In genomic region chr2:237200462-237200861, GRCh38 we compare ENCODE assay signal across 2 cellular contexts.
TF ChIP-seq lines count a peak whose summit lies in the region.

No MANE protein-coding gene starts in this region.

TF ChIP-seq in SK-N-SH, 30 proteins besides CTCF, POLR2A, EP300 and RAD21 (continued from another document):
- TF ChIP-seq POLR2AphosphoS5 (IDR thresholded peaks at IDR 0.05; ENCODE audit: low read depth, low read length) (no peak), GATA2 (CRISPR knock-in tag; IDR thresholded peaks at IDR 0.05) (no peak), RCOR1 (IDR thresholded peaks at IDR 0.05; ENCODE audit: low read length) (no peak), RXRA (IDR thresholded peaks at IDR 0.05; ENCODE audit: borderline replicate concordance, low read depth) (no peak), FOXM1 (IDR thresholded peaks at IDR 0.05; ENCODE audit: low read depth) (no peak), YY1 (IDR thresholded peaks at IDR 0.05; ENCODE audit: low read depth) (no peak), EZH2phosphoT487 (IDR thresholded peaks at IDR 0.05; ENCODE audit: borderline replicate concordance, low read depth) (no peak), CHD2 (IDR thresholded peaks at IDR 0.05; ENCODE audit: low read length, partially characterized antibody) (no peak), TAF1 (IDR thresholded peaks at IDR 0.05; ENCODE audit: borderline replicate concordance, low read depth, low read length) (no peak), MEF2A (IDR thresholded peaks at IDR 0.05; ENCODE audit: borderline replicate concordance, low read depth) (no peak), NRF1 (IDR thresholded peaks at IDR 0.05; ENCODE audit: low read depth, low read length) (no peak), FOSL2 (IDR thresholded peaks at IDR 0.05; ENCODE audit: borderline replicate concordance, low read depth) (no peak), NFIC (IDR thresholded peaks at IDR 0.05; ENCODE audit: borderline replicate concordance) (no peak)
- TF ChIP-seq, protein P1, sequence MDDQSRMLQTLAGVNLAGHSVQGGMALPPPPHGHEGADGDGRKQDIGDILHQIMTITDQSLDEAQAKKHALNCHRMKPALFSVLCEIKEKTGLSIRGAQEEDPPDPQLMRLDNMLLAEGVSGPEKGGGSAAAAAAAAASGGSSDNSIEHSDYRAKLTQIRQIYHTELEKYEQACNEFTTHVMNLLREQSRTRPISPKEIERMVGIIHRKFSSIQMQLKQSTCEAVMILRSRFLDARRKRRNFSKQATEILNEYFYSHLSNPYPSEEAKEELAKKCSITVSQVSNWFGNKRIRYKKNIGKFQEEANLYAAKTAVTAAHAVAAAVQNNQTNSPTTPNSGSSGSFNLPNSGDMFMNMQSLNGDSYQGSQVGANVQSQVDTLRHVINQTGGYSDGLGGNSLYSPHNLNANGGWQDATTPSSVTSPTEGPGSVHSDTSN (IDR thresholded peaks at IDR 0.05), result no peak
- TF ChIP-seq, protein P2, sequence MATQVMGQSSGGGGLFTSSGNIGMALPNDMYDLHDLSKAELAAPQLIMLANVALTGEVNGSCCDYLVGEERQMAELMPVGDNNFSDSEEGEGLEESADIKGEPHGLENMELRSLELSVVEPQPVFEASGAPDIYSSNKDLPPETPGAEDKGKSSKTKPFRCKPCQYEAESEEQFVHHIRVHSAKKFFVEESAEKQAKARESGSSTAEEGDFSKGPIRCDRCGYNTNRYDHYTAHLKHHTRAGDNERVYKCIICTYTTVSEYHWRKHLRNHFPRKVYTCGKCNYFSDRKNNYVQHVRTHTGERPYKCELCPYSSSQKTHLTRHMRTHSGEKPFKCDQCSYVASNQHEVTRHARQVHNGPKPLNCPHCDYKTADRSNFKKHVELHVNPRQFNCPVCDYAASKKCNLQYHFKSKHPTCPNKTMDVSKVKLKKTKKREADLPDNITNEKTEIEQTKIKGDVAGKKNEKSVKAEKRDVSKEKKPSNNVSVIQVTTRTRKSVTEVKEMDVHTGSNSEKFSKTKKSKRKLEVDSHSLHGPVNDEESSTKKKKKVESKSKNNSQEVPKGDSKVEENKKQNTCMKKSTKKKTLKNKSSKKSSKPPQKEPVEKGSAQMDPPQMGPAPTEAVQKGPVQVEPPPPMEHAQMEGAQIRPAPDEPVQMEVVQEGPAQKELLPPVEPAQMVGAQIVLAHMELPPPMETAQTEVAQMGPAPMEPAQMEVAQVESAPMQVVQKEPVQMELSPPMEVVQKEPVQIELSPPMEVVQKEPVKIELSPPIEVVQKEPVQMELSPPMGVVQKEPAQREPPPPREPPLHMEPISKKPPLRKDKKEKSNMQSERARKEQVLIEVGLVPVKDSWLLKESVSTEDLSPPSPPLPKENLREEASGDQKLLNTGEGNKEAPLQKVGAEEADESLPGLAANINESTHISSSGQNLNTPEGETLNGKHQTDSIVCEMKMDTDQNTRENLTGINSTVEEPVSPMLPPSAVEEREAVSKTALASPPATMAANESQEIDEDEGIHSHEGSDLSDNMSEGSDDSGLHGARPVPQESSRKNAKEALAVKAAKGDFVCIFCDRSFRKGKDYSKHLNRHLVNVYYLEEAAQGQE (IDR thresholded peaks at IDR 0.05; ENCODE audit: low read depth, low read length), result no peak
- TF ChIP-seq, protein P3, sequence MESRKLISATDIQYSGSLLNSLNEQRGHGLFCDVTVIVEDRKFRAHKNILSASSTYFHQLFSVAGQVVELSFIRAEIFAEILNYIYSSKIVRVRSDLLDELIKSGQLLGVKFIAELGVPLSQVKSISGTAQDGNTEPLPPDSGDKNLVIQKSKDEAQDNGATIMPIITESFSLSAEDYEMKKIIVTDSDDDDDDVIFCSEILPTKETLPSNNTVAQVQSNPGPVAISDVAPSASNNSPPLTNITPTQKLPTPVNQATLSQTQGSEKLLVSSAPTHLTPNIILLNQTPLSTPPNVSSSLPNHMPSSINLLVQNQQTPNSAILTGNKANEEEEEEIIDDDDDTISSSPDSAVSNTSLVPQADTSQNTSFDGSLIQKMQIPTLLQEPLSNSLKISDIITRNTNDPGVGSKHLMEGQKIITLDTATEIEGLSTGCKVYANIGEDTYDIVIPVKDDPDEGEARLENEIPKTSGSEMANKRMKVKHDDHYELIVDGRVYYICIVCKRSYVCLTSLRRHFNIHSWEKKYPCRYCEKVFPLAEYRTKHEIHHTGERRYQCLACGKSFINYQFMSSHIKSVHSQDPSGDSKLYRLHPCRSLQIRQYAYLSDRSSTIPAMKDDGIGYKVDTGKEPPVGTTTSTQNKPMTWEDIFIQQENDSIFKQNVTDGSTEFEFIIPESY (IDR thresholded peaks at IDR 0.05; ENCODE audit: borderline replicate concordance, low read depth), result no peak
- TF ChIP-seq, protein P4, sequence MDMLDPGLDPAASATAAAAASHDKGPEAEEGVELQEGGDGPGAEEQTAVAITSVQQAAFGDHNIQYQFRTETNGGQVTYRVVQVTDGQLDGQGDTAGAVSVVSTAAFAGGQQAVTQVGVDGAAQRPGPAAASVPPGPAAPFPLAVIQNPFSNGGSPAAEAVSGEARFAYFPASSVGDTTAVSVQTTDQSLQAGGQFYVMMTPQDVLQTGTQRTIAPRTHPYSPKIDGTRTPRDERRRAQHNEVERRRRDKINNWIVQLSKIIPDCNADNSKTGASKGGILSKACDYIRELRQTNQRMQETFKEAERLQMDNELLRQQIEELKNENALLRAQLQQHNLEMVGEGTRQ (IDR thresholded peaks at IDR 0.05; ENCODE audit: borderline replicate concordance, low read depth, low read length), result no peak

TF ChIP-seq in SK-N-SH treated with all-trans-retinoic acid at 6 μM for 48 hours, 23 proteins besides CTCF, POLR2A, EP300 and RAD21:
- no peak for TF ChIP-seq CREB5 (CRISPR knock-in tag; IDR thresholded peaks at IDR 0.05; ENCODE audit: low read depth)
- no peak for TF ChIP-seq RARB (CRISPR knock-in tag; IDR thresholded peaks at IDR 0.05)
- no peak for TF ChIP-seq TSHZ2 (CRISPR knock-in tag; IDR thresholded peaks at IDR 0.05)
- TF ChIP-seq ZNF8 (CRISPR knock-in tag; IDR thresholded peaks at IDR 0.05), result no peak
- no peak for TF ChIP-seq ZFP3 (CRISPR knock-in tag; IDR thresholded peaks at IDR 0.05)
- no peak for TF ChIP-seq BACH2 (CRISPR knock-in tag; IDR thresholded peaks at IDR 0.05; ENCODE audit: borderline replicate concordance)
- no peak for TF ChIP-seq ZC3H10 (CRISPR knock-in tag; IDR thresholded peaks at IDR 0.05)
- no peak for TF ChIP-seq OSR1 (CRISPR knock-in tag; IDR thresholded peaks at IDR 0.05)
- TF ChIP-seq ZNF565 (CRISPR knock-in tag; conservative IDR thresholded peaks at IDR 0.05; ENCODE audit: low read depth), result no peak
- TF ChIP-seq ARNTL (CRISPR knock-in tag; IDR thresholded peaks at IDR 0.05; ENCODE audit: borderline replicate concordance, low read depth), result no peak
- no peak for TF ChIP-seq PPARA (CRISPR knock-in tag; IDR thresholded peaks at IDR 0.05; ENCODE audit: borderline replicate concordance)
- TF ChIP-seq CSDC2 (CRISPR knock-in tag; IDR thresholded peaks at IDR 0.05), result no peak
- TF ChIP-seq ZFP30 (CRISPR knock-in tag; IDR thresholded peaks at IDR 0.05), result no peak
- TF ChIP-seq ISL1 (CRISPR knock-in tag; IDR thresholded peaks at IDR 0.05), result no peak
- no peak for TF ChIP-seq ESRRG (CRISPR knock-in tag; IDR thresholded peaks at IDR 0.05)
- no peak for TF ChIP-seq TOX (CRISPR knock-in tag; IDR thresholded peaks at IDR 0.05; ENCODE audit: borderline replicate concordance)
